Comparison of ENCODE assay signal across 8 cellular contexts in genomic region chr7:7681191-7681935, GRCh38. TPM values are rescaled to one million over a fixed set of nuclear protein-coding genes. Genes with fewer than 3 reads are reported as not detected.
DNase-seq lines count a peak whose midpoint lies in the region; ATAC-seq lines count a peak whose summit lies in the region.

No MANE protein-coding gene starts in this region.

- intact Hi-C loops in Right ventricle myocardium superior (cut with DNase I), result loop anchor here (5.0 kb wide), 1 partner anchor 81 kb away; no protein-coding TSS in a partner anchor

- H3K36me3 Mint-ChIP-seq in activated naive CD8-positive, alpha-beta T cell treated with anti-CD3 and anti-CD28 coated beads for 36 hours, result peaks cover 9% of the 10 kb centered on the region

- H3K27ac Mint-ChIP-seq in activated naive CD8-positive, alpha-beta T cell treated with anti-CD3 and anti-CD28 coated beads for 36 hours, result peak overlapping the region; percentile 38

- no peaks in the 10 kb centered on the region for H3K27me3 Mint-ChIP-seq in activated naive CD8-positive, alpha-beta T cell treated with anti-CD3 and anti-CD28 coated beads for 36 hours

- H3K4me1 Mint-ChIP-seq in activated naive CD8-positive, alpha-beta T cell treated with anti-CD3 and anti-CD28 coated beads for 36 hours, result peaks cover 25% of the 10 kb centered on the region

- ATAC-seq in GM19324 (IDR thresholded peaks at IDR 0.05; ENCODE audit: low FRiP score, unreplicated experiment) (peak; percentile 68), HG03565 (IDR thresholded peaks at IDR 0.05; ENCODE audit: unreplicated experiment) (peak; percentile 63), Right ventricle myocardium superior (ENCODE audit: poor library complexity) (peak; percentile 89)

- no peak overlapping the region for H3K4me3 Mint-ChIP-seq in activated naive CD8-positive, alpha-beta T cell treated with anti-CD3 and anti-CD28 coated beads for 36 hours

- DNase-seq in D341Med (ENCODE audit: low spot score), result peak; percentile 42
- peak; percentile 82 for DNase-seq in NCI-H748 (lab: John Stamatoyannopoulos, UW; ENCODE audit: unreplicated experiment)
- peak; percentile 13 for DNase-seq in activated naive CD8-positive, alpha-beta T cell treated with anti-CD3 and anti-CD28 coated beads for 36 hours
- DNase-seq in Right ventricle myocardium superior, result no peak
- DNase-seq in renal cortical epithelial cell (ENCODE audit: low read depth), result peak; percentile 83
- DNase-seq in T1000 (lab: John Stamatoyannopoulos, UW), result no peak

- peaks cover 7% of the 10 kb centered on the region for H3K9me3 Mint-ChIP-seq in activated naive CD8-positive, alpha-beta T cell treated with anti-CD3 and anti-CD28 coated beads for 36 hours

RNA-seq across cellular contexts. Expression of gene RPA3, which starts 37.0 kb away (rescaled TPM):
- total RNA-seq in activated naive CD8-positive, alpha-beta T cell treated with anti-CD3 and anti-CD28 coated beads for 36 hours, result 100 to 1,000 TPM; 168 to 174 TPM
- total RNA-seq in Right ventricle myocardium superior (22.9 TPM), renal cortical epithelial cell (22.2 and 49.5 TPM in 2 replicates)

RNA-seq across cellular contexts. Expression of gene UMAD1, which starts 40.8 kb away (rescaled TPM):
- total RNA-seq in activated naive CD8-positive, alpha-beta T cell treated with anti-CD3 and anti-CD28 coated beads for 36 hours, result 10 to 100 TPM; 13.2 to 13.7 TPM
- 14.3 TPM for total RNA-seq in Right ventricle myocardium superior
- total RNA-seq in renal cortical epithelial cell, result 19.3 and 24.2 TPM in 2 replicates

Comparison
In these comparisons a context has a peak if more than half of its experiments do, and no peak if none do; other contexts are left out.
1. DNase-seq: peak in D341Med (single experiment), NCI-H748 (single experiment), activated naive CD8-positive, alpha-beta T cell treated with anti-CD3 and anti-CD28 coated beads for 36 hours (single experiment) and renal cortical epithelial cell (single experiment); none in Right ventricle myocardium superior (single experiment) and T1000 (single experiment).
2. Peak in every context shown above with its lines, with median percentiles within 50 percentile points of each other: ATAC-seq.